In genomic region chr13:30307194-30307965, GRCh38 we compare ENCODE assay signal across 8 cellular contexts. TPM values are rescaled to one million over a fixed set of nuclear protein-coding genes. Genes with fewer than 3 reads are reported as not detected.
DNase-seq lines count a peak whose midpoint lies in the region; ATAC-seq and TF ChIP-seq lines count a peak whose summit lies in the region.

Gene KATNAL1, minus strand, starts transcription at chr13:30307551. Its CDS starts 23,774 bp downstream, at chr13:30283777.

- H3K27ac ChIP-seq in SJCRH30 (peak within 1 kb of the TSS; percentile 83), testis (peak within 1 kb of the TSS; percentile 88 to 95)

- peak; percentile 84 for ATAC-seq in omental fat pad (ENCODE audit: low FRiP score)

- no peaks in the 10 kb centered on the region; the same call in 1 of the 2 replicates for H3K4me1 ChIP-seq in SJCRH30
- H3K4me1 ChIP-seq in testis = peaks cover 3% of the 10 kb centered on the region

- peak within 1 kb of the TSS; percentile 97 for H3K4me3 ChIP-seq in SJCRH30
- peak within 1 kb of the TSS; percentile 93 to 99 for H3K4me3 ChIP-seq in testis

- TF ChIP-seq CTCF in omental fat pad (IDR thresholded peaks at IDR 0.05) (no peak), testis (IDR thresholded peaks at IDR 0.05) (peak in 1 of 3 experiments; percentile 8)

- in situ Hi-C loops in G401 (cut with HindIII; ENCODE audit: low sequenced_read_pairs) = no loop called here

- H3K9me3 ChIP-seq in SJCRH30 (replicated peaks) (no peaks in the 10 kb centered on the region), testis (no peaks in the 10 kb centered on the region)

- H3K27me3 ChIP-seq in SJCRH30 = no peaks in the 10 kb centered on the region
- H3K27me3 ChIP-seq in testis = no peaks in the 10 kb centered on the region

- TF ChIP-seq POLR2A in testis (IDR thresholded peaks at IDR 0.05) = no peak

- DNase-seq in G401 (ENCODE audit: low spot score) (peak; percentile 93), H4 (ENCODE audit: low spot score) (peak; percentile 56), LoVo (ENCODE audit: low spot score) (peak; percentile 62), SJCRH30 (peak; percentile 81 to 88), glomerular endothelial cell (ENCODE audit: extremely low read depth, low read depth, low spot score) (no peak), omental fat pad (ENCODE audit: low spot score) (peak; percentile 28), testis (peak; percentile 82)
- peak; percentile 77 for DNase-seq in activated naive CD4-positive, alpha-beta T cell treated with Interleukin-2 at 50 U/mL for 16 hours

- H3K36me3 ChIP-seq in SJCRH30 = no peaks in the 10 kb centered on the region
- no peaks in the 10 kb centered on the region for H3K36me3 ChIP-seq in testis (ENCODE audit: low read depth, missing control alignments)

- 1% methylated on average over 19 to 66 of the region's 71 CpGs for whole genome bisulfite sequencing in testis, 2 donors

- intact Hi-C loops in testis (cut with DNase I; ENCODE audit: low total_unique reads) = no loop called here

RNA-seq across cellular contexts. Expression of gene KATNAL1, which starts in this region (rescaled TPM):
- 3.0 and 8.5 TPM in 2 replicates for total RNA-seq in G401 (2014; rRNA removed; shearing (Covaris generic))
- total RNA-seq in H4 (2014; rRNA removed; shearing (Covaris generic)) = 10.7 and 12.8 TPM in 2 replicates
- total RNA-seq in SJCRH30 (2014; rRNA removed; shearing (Covaris generic)) = 16.4 and 20.3 TPM in 2 replicates
- total RNA-seq in glomerular endothelial cell = 14.3 and 22.2 TPM in 2 replicates
- 10 to 100 TPM in 3 of 4 donors, 1 to 10 TPM in 1; 8.9 to 27.6 (median 21.4) TPM for total RNA-seq in omental fat pad
- total RNA-seq in testis = 10 to 100 TPM; 19.0 to 20.1 TPM
- 40.5 TPM for polyA plus RNA-seq in testis (ENCODE audit: insufficient read depth, low read depth, low replicate concordance)
